ENCODE assay signal across 7 cellular contexts in the genomic region with DNA sequence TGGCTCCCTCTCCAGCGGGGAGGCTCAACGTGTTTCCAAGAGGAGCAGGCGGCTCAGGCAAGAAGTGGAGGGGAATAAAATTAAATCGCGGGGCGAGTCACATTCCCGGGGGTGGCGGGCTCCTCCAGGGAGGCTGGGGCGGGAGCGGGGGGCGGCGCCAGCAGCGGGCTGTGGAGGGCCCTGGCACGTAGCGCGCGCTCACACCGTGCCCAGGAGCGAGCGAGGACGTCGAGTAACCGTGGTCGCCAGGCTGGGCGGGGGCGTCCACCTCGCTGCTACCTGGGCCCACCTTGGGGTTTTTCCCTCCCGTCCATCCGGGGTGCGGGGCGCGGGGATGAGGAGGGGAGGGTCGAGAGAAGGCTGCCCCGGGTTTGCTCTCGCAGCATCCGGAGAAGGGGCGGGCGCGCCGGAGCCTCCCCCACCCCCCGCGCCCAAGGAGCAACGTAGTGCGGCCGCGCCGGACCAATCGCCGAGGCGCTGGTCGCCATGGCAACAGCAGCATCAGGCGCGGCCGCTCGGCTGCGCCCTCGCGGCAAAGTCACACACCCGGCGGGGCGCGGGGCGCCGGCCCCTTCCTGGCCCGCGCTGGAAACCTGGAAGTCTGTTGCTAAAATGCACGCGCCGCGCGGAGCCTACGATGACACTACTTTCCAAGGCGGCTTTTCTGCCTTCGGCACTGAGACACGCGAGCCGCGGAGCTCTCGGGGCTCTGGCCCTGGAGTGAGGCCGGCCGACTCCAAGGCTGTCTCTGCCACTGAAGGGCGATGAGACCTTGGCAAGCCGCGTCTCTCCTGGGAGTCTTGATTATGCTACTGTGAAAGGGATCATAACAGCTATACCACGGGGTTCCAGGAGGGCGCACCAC. TPM values are rescaled to one million over a fixed set of nuclear protein-coding genes. Genes with fewer than 3 reads are reported as not detected.
DNase-seq lines count a peak whose midpoint lies in the region; ATAC-seq and TF ChIP-seq lines count a peak whose summit lies in the region.

Gene IQSEC1 (minus strand): TSS at position 388 of the 865 bp plus-strand sequence. CDS start 415 bp downstream, outside the sequence.

- ATAC-seq in GM18861 (IDR thresholded peaks at IDR 0.05; ENCODE audit: unreplicated experiment), result peak; percentile 33
- ATAC-seq in HG03045 (IDR thresholded peaks at IDR 0.05; ENCODE audit: unreplicated experiment), result peak; percentile 63
- ATAC-seq in T-cell (replicated peaks in 1 of 4), result peak; percentile 67 to 88 (median 82)

- H3K27ac ChIP-seq in adrenal gland (peak within 1 kb of the TSS in 1 of 5 donors; percentile 26), smooth muscle cell (ENCODE audit: low read depth) (no peak within 1 kb of the TSS)

- no peaks in the 10 kb centered on the region for H3K9me3 Mint-ChIP-seq in T-cell

- H3K27me3 ChIP-seq in adrenal gland, result peaks cover 30% of the 10 kb centered on the region
- H3K27me3 ChIP-seq in smooth muscle cell (ENCODE audit: low read depth), result peaks cover 49% of the 10 kb centered on the region

- intact Hi-C loops in adrenal gland (cut with DNase I), result no loop called here

- H3K9me3 ChIP-seq in adrenal gland (replicated peaks in 1 of 3) (no peaks in the 10 kb centered on the region), iPS-18c (ENCODE audit: control insufficient read depth, insufficient read depth, low read length) (peaks cover 2% of the 10 kb centered on the region), smooth muscle cell (replicated peaks; ENCODE audit: low read depth) (no peaks in the 10 kb centered on the region)

- peaks cover 35% of the 10 kb centered on the region for H4K20me1 ChIP-seq in smooth muscle cell (ENCODE audit: low read depth)

- peak within 1 kb of the TSS; percentile 72 to 82 (median 80) for H3K4me3 Mint-ChIP-seq in T-cell

- H3K27ac Mint-ChIP-seq in T-cell, result peak within 1 kb of the TSS in 1 of 2 donors; percentile 63

- no peak for TF ChIP-seq POLR2A in adrenal gland (IDR thresholded peaks at IDR 0.05)

- peak within 1 kb of the TSS; percentile 80 for H3K4me2 ChIP-seq in smooth muscle cell

- H3K4me1 Mint-ChIP-seq in T-cell, result peaks cover 38 to 54% (median 38%) of the 10 kb centered on the region in 3 donors

- DNase-seq in T-cell, result peak; percentile 34 to 77 (median 60)
- DNase-seq in adrenal gland, result peak in 6 of 7 donors; percentile 37 to 82 (median 55)
- DNase-seq in smooth muscle cell (lab: John Stamatoyannopoulos, UW; ENCODE audit: unreplicated experiment), result no peak
- DNase-seq in HuH-7.5 (ENCODE audit: low spot score), result no peak

- TF ChIP-seq CTCF in adrenal gland (IDR thresholded peaks at IDR 0.05) (no peak), smooth muscle cell (IDR thresholded peaks at IDR 0.05; ENCODE audit: borderline replicate concordance, insufficient read depth, poor library complexity, severe bottlenecking) (no peak)

- H3K4me3 ChIP-seq in adrenal gland, result peak within 1 kb of the TSS in 1 of 4 donors; percentile 11
- H3K4me3 ChIP-seq in iPS-18c (ENCODE audit: insufficient read depth, low read depth, low read length), result peak within 1 kb of the TSS; percentile 34
- peak within 1 kb of the TSS; percentile 12 for H3K4me3 ChIP-seq in smooth muscle cell

- no peaks in the 10 kb centered on the region for H3K36me3 ChIP-seq in adrenal gland (replicated peaks in 1 of 2)
- H3K36me3 ChIP-seq in smooth muscle cell (ENCODE audit: low read depth), result no peaks in the 10 kb centered on the region

- H3K4me1 ChIP-seq in adrenal gland (replicated peaks in 1 of 2) (peaks cover 0 to 20% of the 10 kb centered on the region in 2 donors), smooth muscle cell (ENCODE audit: low read depth) (peaks cover 10% of the 10 kb centered on the region)

- CTCF ChIA-PET in T-cell (lab: Charles Lee), result no interaction called here

- H3K79me2 ChIP-seq in smooth muscle cell (ENCODE audit: low read depth), result no peaks in the 10 kb centered on the region

- no peaks in the 10 kb centered on the region for H3K36me3 Mint-ChIP-seq in T-cell

- no peaks in the 10 kb centered on the region for H3F3A ChIP-seq in smooth muscle cell (ENCODE audit: low read depth)

- H2AFZ ChIP-seq in smooth muscle cell (ENCODE audit: low read depth), result no peak within 1 kb of the TSS

- no peak within 1 kb of the TSS for H3K9ac ChIP-seq in smooth muscle cell (ENCODE audit: low read depth)

- peaks cover 8 to 29% of the 10 kb centered on the region in 2 donors for H3K27me3 Mint-ChIP-seq in T-cell

- WGBS in adrenal gland, 4 donors, result 4 to 6% (median 5%) methylated on average over 12 to 86 of the region's 86 CpGs
- WGBS in smooth muscle cell (ENCODE audit: low lambda C conversion rate), result 13% methylated on average over 46 of the region's 86 CpGs

- POLR2A ChIA-PET in T-cell (lab: Charles Lee), result no interaction called here

RNA-seq across cellular contexts. Expression of gene IQSEC1, which starts in this region (rescaled TPM):
- total RNA-seq in T-cell (100 to 1,000 TPM in 1 of 5 donors, 10 to 100 TPM in 4; 73.7 to 113 (median 86.9) TPM), adrenal gland (100 to 1,000 TPM in 4 of 8 donors, 10 to 100 TPM in 4; 72.5 to 133 (median 107) TPM), smooth muscle cell (13.9 and 18.9 TPM in 2 replicates)
- polyA plus RNA-seq in adrenal gland (10 to 100 TPM; 24.4 to 51.6 (median 35.4) TPM), smooth muscle cell (19.8 and 26.0 TPM in 2 replicates)

Comparison
In these comparisons a context has a peak if more than half of its experiments do, and no peak if none do; other contexts are left out.
1. DNase-seq: peak in T-cell (34 of 34) and adrenal gland (6 of 7); none in smooth muscle cell (single experiment) and HuH-7.5 (single experiment).
2. Peak in every context shown above with its lines, with median percentiles within 50 percentile points of each other: ATAC-seq.